ENCODE assay signal across 12 cellular contexts in the genomic region with DNA sequence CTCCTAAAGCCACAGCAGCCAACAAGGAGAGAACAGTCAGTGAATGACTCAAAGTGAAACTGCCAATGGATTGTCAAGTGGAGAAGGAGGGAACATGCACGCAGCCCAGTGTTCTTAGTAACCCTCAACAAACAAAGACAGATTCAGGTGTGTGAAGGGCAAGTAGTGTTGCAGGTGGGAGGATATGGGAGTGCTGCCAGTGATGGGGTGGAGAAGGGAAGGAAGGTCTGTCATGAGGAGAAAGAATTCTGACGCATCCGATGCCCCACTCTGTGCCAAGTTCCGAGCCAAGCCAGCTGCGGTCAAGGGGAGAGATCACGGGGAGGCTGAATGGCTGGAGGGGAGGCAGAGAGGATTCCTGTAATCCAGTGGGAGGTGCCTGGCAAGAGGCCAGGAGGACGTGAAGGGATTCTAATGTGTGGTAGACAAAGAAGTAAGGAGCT. TPM values are rescaled to one million over a fixed set of nuclear protein-coding genes. Genes with fewer than 3 reads are reported as not detected.
A peak's percentile ranks its signal among the peaks of the same experiment; 100 is the strongest.
DNase-seq lines count a peak whose midpoint lies in the region; ATAC-seq and TF ChIP-seq lines count a peak whose summit lies in the region.
"Had no signal": no experiment of that assay in that cellular context is flagged by ENCODE, and none has a peak within 500 bp of the region (broad histone marks: within the 10 kb centered on the region; RNA-seq: fewer than 3 reads in every experiment).

No MANE protein-coding gene starts in this region.

- H3K4me1 ChIP-seq in ovary (ENCODE audit: insufficient read depth), result peaks cover 8% of the 10 kb centered on the region

- no peak for TF ChIP-seq CTCF in epithelial cell of esophagus (IDR thresholded peaks at IDR 0.05; ENCODE audit: insufficient read depth, low read depth, low read length, missing control alignments)
- TF ChIP-seq CTCF in ovary (IDR thresholded peaks at IDR 0.05), result no peak

- WGBS in ovary, 3 donors, result 66 to 74% (median 70%) methylated on average over 7 of the region's 7 CpGs

- no peak for TF ChIP-seq POLR2A in ovary (IDR thresholded peaks at IDR 0.05)

- intact Hi-C loops in ovary (cut with DNase I), result no loop called here
- intact Hi-C loops in posterior cingulate gyrus (cut with DNase I), result no loop called here

- no peaks in the 10 kb centered on the region for H3K27me3 ChIP-seq in ovary
- H3K27me3 ChIP-seq: ascending aorta had no signal

- H3K36me3 ChIP-seq in ovary, result no peaks in the 10 kb centered on the region
- H3K36me3 ChIP-seq: ascending aorta had no signal

- DNase-seq in DMS79 (lab: John Stamatoyannopoulos, UW) (peak; percentile 90), NCI-H510A (lab: John Stamatoyannopoulos, UW) (peak; percentile 51), epithelial cell of esophagus (ENCODE audit: low read depth) (peak; percentile 99), ovary (peak; percentile 25 to 62 (median 50)), iPS-NIHi7 (ENCODE audit: extremely low spot score) (no peak), posterior cingulate gyrus (no peak)
- DNase-seq: activated CD8-positive, alpha-beta T cell treated with anti-CD3 and anti-CD28 coated beads, Interleukin-2, amount 10 ng/mL, durations not matched to agents 7 days and 5 days; naive thymus-derived CD4-positive, alpha-beta T cell; SHP77 treated with DMSO at 0.1 percent for 48 hours had no signal

- ATAC-seq in GM19397 (IDR thresholded peaks at IDR 0.05; ENCODE audit: unreplicated experiment) (no peak), HG02870 (IDR thresholded peaks at IDR 0.05; ENCODE audit: unreplicated experiment) (no peak)
- ATAC-seq: activated CD8-positive, alpha-beta T cell treated with anti-CD3 and anti-CD28 coated beads, Interleukin-2, amount 10 ng/mL, durations not matched to agents 7 days and 5 days; naive thymus-derived CD4-positive, alpha-beta T cell had no signal

- H3K4me3 ChIP-seq in epithelial cell of esophagus (ENCODE audit: low read length) (no peak overlapping the region), ovary (no peak overlapping the region)
- H3K4me3 ChIP-seq: ascending aorta had no signal

- H3K9me3 ChIP-seq in ovary, result no peaks in the 10 kb centered on the region
- H3K9me3 ChIP-seq: ascending aorta had no signal

- H3K27ac ChIP-seq in ovary, result no peak overlapping the region
- H3K27ac ChIP-seq: ascending aorta had no signal

- TF ChIP-seq EP300 in ovary (IDR thresholded peaks at IDR 0.05), result no peak

RNA-seq across cellular contexts. Expression of gene CAST, which starts 56.5 kb away (rescaled TPM):
- total RNA-seq in ovary, result 100 to 1,000 TPM; 119 to 218 (median 173) TPM
- 100 to 1,000 TPM in 1 of 2 donors, 10 to 100 TPM in 1; 61.2 to 276 TPM for polyA plus RNA-seq in ovary

Comparison
In these comparisons a context has a peak if more than half of its experiments do, and no peak if none do; other contexts are left out.
1. DNase-seq: peak in DMS79 (single experiment), NCI-H510A (single experiment), epithelial cell of esophagus (single experiment) and ovary (5 of 5); none in iPS-NIHi7 (single experiment) and posterior cingulate gyrus (0 of 10).